Comparison of ENCODE assay signal across 8 cellular contexts in the genomic region with DNA sequence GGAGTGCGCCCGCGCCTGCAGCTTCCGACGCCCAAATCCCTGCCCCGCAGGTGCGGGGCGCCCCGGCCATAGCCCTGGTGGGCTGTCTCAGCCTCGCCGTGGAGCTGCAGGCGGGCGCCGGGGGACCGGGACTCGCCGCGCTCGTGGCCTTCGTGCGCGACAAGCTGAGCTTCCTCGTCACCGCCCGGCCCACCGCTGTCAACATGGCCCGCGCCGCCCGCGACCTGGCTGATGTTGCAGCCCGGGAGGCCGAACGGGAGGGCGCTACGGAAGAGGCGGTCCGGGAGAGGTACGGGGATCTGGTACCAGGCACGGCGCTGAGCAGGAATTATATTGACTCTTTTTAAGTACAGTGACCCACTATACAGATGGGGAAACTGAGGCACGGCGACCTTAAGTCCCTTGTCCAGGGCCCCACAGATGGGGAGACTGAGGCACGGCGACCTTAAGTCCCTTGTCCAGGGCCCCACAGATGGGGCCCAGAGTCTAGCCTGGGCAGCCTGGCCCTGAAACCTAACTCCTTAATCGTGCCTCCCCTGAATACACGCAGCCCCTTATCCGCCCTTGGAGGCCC. TPM values are rescaled to one million over a fixed set of nuclear protein-coding genes. Genes with fewer than 3 reads are reported as not detected.
DNase-seq lines count a peak whose midpoint lies in the region; ATAC-seq and TF ChIP-seq lines count a peak whose summit lies in the region.

No MANE protein-coding gene starts in this region.

- 0 out of 2 replicates have a peak, but pooled peaks cover 8% of the 10 kb centered on the region for H4K20me1 ChIP-seq in IMR-90 (ENCODE audit: insufficient read depth, low read length)
- H4K20me1 ChIP-seq in neural cell (ENCODE audit: insufficient read depth) = no peaks in the 10 kb centered on the region

- peak; percentile 68 for ATAC-seq in CD8-positive, alpha-beta T cell
- ATAC-seq in IMR-90 (ENCODE audit: low read depth) = peak; percentile 62
- peak; percentile 14 for ATAC-seq in esophagus mucosa
- ATAC-seq in GM18498 (IDR thresholded peaks at IDR 0.05; ENCODE audit: unreplicated experiment) = no peak
- no peak for ATAC-seq in GM21717 (IDR thresholded peaks at IDR 0.05; ENCODE audit: unreplicated experiment)

- peak overlapping the region; percentile 84 for H3K27ac Mint-ChIP-seq in CD8-positive, alpha-beta T cell

- H3K4me3 Mint-ChIP-seq in CD8-positive, alpha-beta T cell = peak overlapping the region; percentile 89

- H3K36me3 ChIP-seq in CD8-positive, alpha-beta T cell (ENCODE audit: insufficient read depth, low read length) = peaks cover 3% of the 10 kb centered on the region
- H3K36me3 ChIP-seq in IMR-90 (ENCODE audit: control insufficient read depth, insufficient read depth, low read length) (peaks cover 49% of the 10 kb centered on the region), neural cell (ENCODE audit: insufficient read depth, low read length) (no peaks in the 10 kb centered on the region)

- no peak overlapping the region for H4K5ac ChIP-seq in IMR-90 (ENCODE audit: low read depth, low read length)

- H3K4me1 ChIP-seq in CD8-positive, alpha-beta T cell (ENCODE audit: insufficient read depth, low read length) = peaks cover 15% of the 10 kb centered on the region
- peaks cover 7% of the 10 kb centered on the region for H3K4me1 ChIP-seq in IMR-90 (ENCODE audit: control insufficient read depth, insufficient read depth, low read length)

- POLR2A ChIA-PET in CD8-positive, alpha-beta T cell (lab: Charles Lee) = interaction anchor here (1.0 to 1.6 kb wide), 6 partner anchors 10 to 267 kb away, joined by 3 to 12 read pairs (median 4); partner anchors contain the start of genes C19orf53 and IL27RA
- POLR2A ChIA-PET in IMR-90 (lab: Charles Lee; ENCODE audit: unreplicated experiment) = interaction anchor here (1.1 kb wide), 1 partner anchor 10 kb away, joined by 6 read pairs; the partner anchor contains the start of gene C19orf53

- no TSS peak for BruUV-seq in IMR-90 (replicated peaks; lab: Mats Ljungman, UMichigan)

- H3K9me3 ChIP-seq in CD8-positive, alpha-beta T cell (ENCODE audit: low read length) = no peaks in the 10 kb centered on the region
- H3K9me3 ChIP-seq in IMR-90 (ENCODE audit: control insufficient read depth, insufficient read depth, low read length) = no peaks in the 10 kb centered on the region
- no peaks in the 10 kb centered on the region for H3K9me3 ChIP-seq in neural cell (ENCODE audit: low read length)

- H3K4me3 ChIP-seq in CD8-positive, alpha-beta T cell (ENCODE audit: low read depth, low read length) = peak overlapping the region; percentile 52
- H3K4me3 ChIP-seq in IMR-90 (ENCODE audit: insufficient read depth, low read depth, low read length) = peak overlapping the region; percentile 99
- peak overlapping the region; percentile 83 for H3K4me3 ChIP-seq in neural cell (ENCODE audit: low read length)

- no peaks in the 10 kb centered on the region for H3K9me2 ChIP-seq in neural cell (ENCODE audit: insufficient read depth, low read length)

- no peaks in the 10 kb centered on the region for H3K9me3 Mint-ChIP-seq in CD8-positive, alpha-beta T cell

- H2BK120ac ChIP-seq in IMR-90 (ENCODE audit: low read depth, low read length) = no peak overlapping the region

- dilution Hi-C loops in IMR-90 (cut with HindIII; ENCODE audit: low sequenced_read_pairs, unreplicated experiment) = no loop called here

- peaks cover 18 to 45% of the 10 kb centered on the region in 2 experiments for H3K79me1 ChIP-seq in IMR-90 (ENCODE audit: low read depth in 1 of 2, low read length in 2 of 2)

- no peak for TF ChIP-seq POLR2A in IMR-90 (IDR thresholded peaks at IDR 0.05; ENCODE audit: low read depth, low read length)

- H3K4me2 ChIP-seq in IMR-90 (ENCODE audit: low read depth, low read length) (peak overlapping the region; percentile 94), neural cell (ENCODE audit: low read length) (peak overlapping the region; percentile 51)

- H2AK5ac ChIP-seq in IMR-90 (ENCODE audit: low read depth, low read length) = peak overlapping the region; percentile 59

- H3K23ac ChIP-seq in IMR-90 (ENCODE audit: low read depth, low read length) = peak overlapping the region; percentile 72

- peak overlapping the region; percentile 17 for H2BK5ac ChIP-seq in IMR-90 (ENCODE audit: low read depth, low read length, poor library complexity, severe bottlenecking)

- no peak for TF ChIP-seq RAD21 in IMR-90 (IDR thresholded peaks at IDR 0.05; ENCODE audit: low read length)
- no peak for TF ChIP-seq RAD21 in neural cell (conservative IDR thresholded peaks at IDR 0.05)

- 2% methylated on average over 28 of the region's 48 CpGs; no CpG with 5 or more reads in 1 of the 2 experiments for WGBS in IMR-90 (ENCODE audit: extremely low coverage in 2 of 2, insufficient read length in 1 of 2), 2 experiments

- H3K27me3 ChIP-seq in CD8-positive, alpha-beta T cell (ENCODE audit: insufficient read depth, low read length) = no peaks in the 10 kb centered on the region
- H3K27me3 ChIP-seq in IMR-90 (ENCODE audit: control insufficient read depth, insufficient read depth, low read length) = no peaks in the 10 kb centered on the region
- H3K27me3 ChIP-seq in neural cell (ENCODE audit: insufficient read depth, low read depth, low read length) = no peaks in the 10 kb centered on the region

- H2BK20ac ChIP-seq in IMR-90 (ENCODE audit: low read depth, low read length) = no peak overlapping the region

- no peaks in the 10 kb centered on the region; the same call in 1 of the 2 replicates for H3K9me1 ChIP-seq in IMR-90 (ENCODE audit: insufficient read depth, low read length)

- in situ Hi-C loops in IMR-90 (cut with MboI; ENCODE audit: low sequenced_read_pairs) = loop anchor here (25.0 kb wide), 1 partner anchor 322 kb away; the partner anchor contains the start of genes C19orf67 and SAMD1

- peak overlapping the region; percentile 26; the same call in 1 of the 2 replicates for H3K56ac ChIP-seq in IMR-90 (ENCODE audit: extremely low read depth, insufficient read depth, low read length)

- no peaks in the 10 kb centered on the region for H3K27me3 Mint-ChIP-seq in CD8-positive, alpha-beta T cell (ENCODE audit: low read depth)

- H3K36me3 Mint-ChIP-seq in CD8-positive, alpha-beta T cell = peaks cover 38% of the 10 kb centered on the region

- peak overlapping the region; percentile 33 for H3K27ac ChIP-seq in CD8-positive, alpha-beta T cell (ENCODE audit: low read depth, low read length)
- H3K27ac ChIP-seq in IMR-90 (ENCODE audit: insufficient read depth, low read length) (peak overlapping the region; percentile 72), neural cell (ENCODE audit: low read length) (no peak overlapping the region)

- H3K14ac ChIP-seq in IMR-90 (replicated peaks; ENCODE audit: low read depth, low read length) = peak overlapping the region; percentile 66

- H3K79me2 ChIP-seq in neural cell (replicated peaks; ENCODE audit: insufficient read depth, low read length) = no peaks in the 10 kb centered on the region

- H3K9ac ChIP-seq in IMR-90 (ENCODE audit: low read depth, low read length) (peak overlapping the region; percentile 85), neural cell (ENCODE audit: low read length) (peak overlapping the region; percentile 65)

- DNase-seq in CD8-positive, alpha-beta T cell = peak in 4 of 7 experiments; percentile 43 to 61 (median 48)
- DNase-seq in IMR-90 (no peak), EL (no peak)
- DNase-seq in activated CD8-positive, alpha-beta memory T cell treated with anti-CD3 and anti-CD28 coated beads, Interleukin-2, amount 50 U/mL, for 48 hours = peak; percentile 77

- H3K18ac ChIP-seq in IMR-90 (ENCODE audit: low read depth, low read length) = no peak overlapping the region

- TF ChIP-seq CTCF in CD8-positive, alpha-beta T cell (IDR thresholded peaks at IDR 0.05) = no peak
- no peak for TF ChIP-seq CTCF in IMR-90 (conservative IDR thresholded peaks at IDR 0.05; ENCODE audit: low read depth, low read length)
- no peak for TF ChIP-seq CTCF in neural cell (IDR thresholded peaks at IDR 0.05; ENCODE audit: poor library complexity, severe bottlenecking)

- H3K4me1 Mint-ChIP-seq in CD8-positive, alpha-beta T cell (ENCODE audit: low read depth) = peaks cover 17% of the 10 kb centered on the region

- CTCF ChIA-PET in CD8-positive, alpha-beta T cell (lab: Charles Lee) = interaction anchor here (0.7 to 1.5 kb wide), 4 partner anchors 17 to 97 kb away, joined by 3 to 4 read pairs (median 3); a partner anchor contains a TSS
- CTCF ChIA-PET in IMR-90 (lab: Yijun Ruan, JAX) = no interaction called here

- peak overlapping the region; percentile 10 for H2AK9ac ChIP-seq in IMR-90 (replicated peaks; ENCODE audit: low read depth, low read length, poor library complexity)

- peak overlapping the region; percentile 43; the same call in 1 of the 2 replicates for H4K91ac ChIP-seq in IMR-90 (ENCODE audit: insufficient read depth, low read depth, low read length)

- H2AFZ ChIP-seq in IMR-90 (replicated peaks; ENCODE audit: low read length, poor library complexity) (peak overlapping the region; percentile 90), neural cell (ENCODE audit: low read depth, low read length) (no peak overlapping the region)

- no peak overlapping the region for H2BK15ac ChIP-seq in IMR-90 (ENCODE audit: low read depth, low read length)

- H3F3A ChIP-seq in neural cell (ENCODE audit: insufficient read depth, low read length, poor library complexity, severe bottlenecking) = peaks cover 4% of the 10 kb centered on the region

- H3K4ac ChIP-seq in IMR-90 (ENCODE audit: low read depth, low read length) = peak overlapping the region; percentile 64

- H4K8ac ChIP-seq in IMR-90 (ENCODE audit: low read depth in 2 of 2, low read length in 2 of 2) = peak overlapping the region in 1 of 2 experiments; percentile 48; a peak in 2 of 4 replicates

- TF ChIP-seq EP300 in neural cell (conservative IDR thresholded peaks at IDR 0.05; ENCODE audit: poor library complexity, severe bottlenecking) = no peak

- intact Hi-C loops in CD8-positive, alpha-beta T cell (cut with DNase I, micrococcal nuclease) = loop anchor here (1.0 kb wide), 3 partner anchors 9 to 18 kb away; partner anchors contain the start of gene C19orf53 (in 1 of the 2)
- intact Hi-C loops in IMR-90 (cut with micrococcal nuclease) = no loop called here

RNA-seq across cellular contexts. Expression of gene MRI1, which starts 0.6 kb away (rescaled TPM):
- total RNA-seq in CD8-positive, alpha-beta T cell = 10 to 100 TPM; 14.3 to 14.8 TPM
- total RNA-seq in IMR-90 (2012; rRNA removed) (26.7 and 28.9 TPM in 2 replicates), esophagus mucosa (22.4 TPM)
- polyA plus RNA-seq in IMR-90 (2012; rRNA removed) (37.6 and 45.5 TPM in 2 replicates), neural cell (70.5 and 71.2 TPM in 2 replicates)
- polyA plus RNA-seq in IMR-90 (2012; cell fraction: cytosol; rRNA removed) = 29.4 and 32.6 TPM in 2 replicates
- 200 and 405 TPM in 2 replicates for polyA plus RNA-seq in IMR-90 (2012; cell fraction: nucleus; rRNA removed; ENCODE audit: low replicate concordance)
- polyA minus RNA-seq in neural cell = 26.5 and 29.1 TPM in 2 replicates

RNA-seq across cellular contexts. Expression of gene C19orf53, which starts 9.3 kb away (rescaled TPM):
- 100 to 1,000 TPM; 116 TPM for total RNA-seq in CD8-positive, alpha-beta T cell
- 61.3 and 68.3 TPM in 2 replicates for total RNA-seq in IMR-90 (2012; rRNA removed)
- 290 and 349 TPM in 2 replicates for polyA plus RNA-seq in IMR-90 (2012; rRNA removed)
- 572 and 791 TPM in 2 replicates for polyA plus RNA-seq in IMR-90 (2012; cell fraction: cytosol; rRNA removed)
- 129 and 215 TPM in 2 replicates for polyA plus RNA-seq in IMR-90 (2012; cell fraction: nucleus; rRNA removed; ENCODE audit: low replicate concordance)
- 60.2 TPM for total RNA-seq in esophagus mucosa
- 104 and 134 TPM in 2 replicates for polyA plus RNA-seq in neural cell
- 23.1 and 24.9 TPM in 2 replicates for polyA minus RNA-seq in neural cell

RNA-seq across cellular contexts. Expression of gene ZSWIM4, which starts 30.3 kb away (rescaled TPM):
- total RNA-seq in CD8-positive, alpha-beta T cell = 1 to 10 TPM; 4.1 to 5.0 TPM
- 1.9 and 2.2 TPM in 2 replicates for total RNA-seq in IMR-90 (2012; rRNA removed)
- 6.2 and 7.6 TPM in 2 replicates for polyA plus RNA-seq in IMR-90 (2012; rRNA removed)
- 4.7 and 10.4 TPM in 2 replicates for polyA plus RNA-seq in IMR-90 (2012; cell fraction: cytosol; rRNA removed)
- polyA plus RNA-seq in IMR-90 (2012; cell fraction: nucleus; rRNA removed; ENCODE audit: low replicate concordance) = 13.1 and 27.5 TPM in 2 replicates
- 10.9 TPM for total RNA-seq in esophagus mucosa
- 4.7 and 6.1 TPM in 2 replicates for polyA plus RNA-seq in neural cell
- polyA minus RNA-seq in neural cell = 25.7 and 26.8 TPM in 2 replicates

Comparison
In these comparisons a context has a peak if more than half of its experiments do, and no peak if none do; other contexts are left out.
1. ATAC-seq: peak in CD8-positive, alpha-beta T cell (single experiment), IMR-90 (single experiment) and esophagus mucosa (single experiment); none in GM18498 (single experiment) and GM21717 (single experiment).
2. DNase-seq: peak in CD8-positive, alpha-beta T cell (4 of 7) and activated CD8-positive, alpha-beta memory T cell treated with anti-CD3 and anti-CD28 coated beads, Interleukin-2, amount 50 U/mL, for 48 hours (single experiment); none in IMR-90 (single experiment) and EL (single experiment).
3. Peak in every context shown above with its lines, with median percentiles within 50 percentile points of each other: H3K4me3 ChIP-seq.